In the genomic region with DNA sequence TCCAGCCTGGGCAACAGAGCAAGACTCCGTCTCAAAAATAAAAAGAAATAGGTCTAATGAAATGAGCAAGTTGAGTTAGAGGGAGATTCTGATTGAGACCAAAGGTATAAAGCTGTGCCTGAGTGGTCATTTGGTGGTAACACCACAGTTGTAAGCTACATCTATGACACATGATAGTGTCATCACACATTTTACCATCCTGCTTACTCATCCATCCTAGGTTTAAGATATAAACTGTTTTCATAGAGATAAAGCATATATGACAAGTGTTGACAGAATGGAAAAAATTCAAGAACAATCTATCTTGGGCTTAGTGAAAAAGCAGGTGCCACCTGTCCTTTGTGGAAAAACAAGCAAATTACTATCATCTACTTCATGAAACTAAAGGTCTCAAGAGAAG, we compare ENCODE assay signal across 16 cellular contexts. TPM values are rescaled to one million over a fixed set of nuclear protein-coding genes. Genes with fewer than 3 reads are reported as not detected.
A peak's percentile ranks its signal among the peaks of the same experiment; 100 is the strongest.
DNase-seq lines count a peak whose midpoint lies in the region; ATAC-seq and TF ChIP-seq lines count a peak whose summit lies in the region.
"Had no signal": no experiment of that assay in that cellular context is flagged by ENCODE, and none has a peak within 500 bp of the region (broad histone marks: within the 10 kb centered on the region; RNA-seq: fewer than 3 reads in every experiment).

No MANE protein-coding gene starts in this region.

- H3K4me1 Mint-ChIP-seq in stimulated activated effector memory CD8-positive, alpha-beta T cell treated with anti-CD3 and anti-CD28 coated beads, Interleukin-12 subunit alpha, Interleukin-12 subunit beta, amount 100 ng/mL, for 72 hours, result peaks cover 13% of the 10 kb centered on the region
- peaks cover 5% of the 10 kb centered on the region for H3K4me1 Mint-ChIP-seq in mesothelial cell of epicardium

- ATAC-seq in activated naive CD4-positive, alpha-beta T cell treated with anti-CD3 and anti-CD28 coated beads, Interleukin-2, amount 50 U/mL, for 72 hours, result peak; percentile 90 to 96
- peak; percentile 100 for ATAC-seq in stimulated activated effector memory CD8-positive, alpha-beta T cell treated with anti-CD3 and anti-CD28 coated beads, Interleukin-12 subunit alpha, Interleukin-12 subunit beta, amount 100 ng/mL, for 72 hours

- H3K9me3 Mint-ChIP-seq in activated naive CD4-positive, alpha-beta T cell treated with anti-CD3 and anti-CD28 coated beads, Interleukin-2, amount 50 U/mL, for 72 hours, result no peaks in the 10 kb centered on the region
- H3K9me3 Mint-ChIP-seq in stimulated activated effector memory CD8-positive, alpha-beta T cell treated with anti-CD3 and anti-CD28 coated beads, Interleukin-12 subunit alpha, Interleukin-12 subunit beta, amount 100 ng/mL, for 72 hours, result no peaks in the 10 kb centered on the region
- H3K9me3 Mint-ChIP-seq in mesothelial cell of epicardium, result no peaks in the 10 kb centered on the region
- H3K9me3 Mint-ChIP-seq: naive B cell had no signal

- no peaks in the 10 kb centered on the region for H3K27me3 Mint-ChIP-seq in mesothelial cell of epicardium (ENCODE audit: low read depth)
- H3K27me3 Mint-ChIP-seq: naive B cell had no signal

- no peak overlapping the region for H3K4me3 ChIP-seq in astrocyte of the spinal cord (ENCODE audit: low read depth, low read length)
- H3K4me3 ChIP-seq: BLaER1 had no signal

- no peak for TF ChIP-seq CTCF in astrocyte of the spinal cord (IDR thresholded peaks at IDR 0.05; ENCODE audit: low read depth, low read length)
- TF ChIP-seq CTCF in mesothelial cell of epicardium (IDR thresholded peaks at IDR 0.05; ENCODE audit: unreplicated experiment), result no peak

- H3K4me3 Mint-ChIP-seq in stimulated activated effector memory CD8-positive, alpha-beta T cell treated with anti-CD3 and anti-CD28 coated beads, Interleukin-12 subunit alpha, Interleukin-12 subunit beta, amount 100 ng/mL, for 72 hours, result no peak overlapping the region
- no peak overlapping the region for H3K4me3 Mint-ChIP-seq in mesothelial cell of epicardium
- H3K4me3 Mint-ChIP-seq: naive B cell had no signal

- DNase-seq in activated naive CD4-positive, alpha-beta T cell treated with anti-CD3 and anti-CD28 coated beads, Interleukin-2, amount 50 U/mL, for 72 hours (ENCODE audit: low spot score in 2 of 2), result no peak
- no peak for DNase-seq in activated naive CD4-positive, alpha-beta T cell (lab: John Stamatoyannopoulos, UW)
- DNase-seq in M059J (ENCODE audit: low read depth) (peak; percentile 83), astrocyte of the spinal cord (ENCODE audit: low read depth, low spot score) (peak; percentile 24), mesothelial cell of epicardium (ENCODE audit: low spot score in 2 of 2, unreplicated experiment in 2 of 2) (no peak), LoVo (ENCODE audit: low spot score) (no peak), 8988T (no peak)
- DNase-seq in stimulated activated effector memory CD8-positive, alpha-beta T cell treated with anti-CD3 and anti-CD28 coated beads, Interleukin-12 subunit alpha, Interleukin-12 subunit beta, amount 100 ng/mL, for 72 hours (ENCODE audit: low spot score in 2 of 2), result no peak
- DNase-seq: DND-41, GOT3, head of caudate nucleus, left cardiac atrium, naive B cell, NCI-H1092 treated with DMSO at 0.1 percent for 48 hours, NCI-H446 had no signal

- in situ Hi-C loops in astrocyte of the spinal cord (cut with HindIII; ENCODE audit: low sequenced_read_pairs), result no loop called here

- H3K27ac Mint-ChIP-seq in activated naive CD4-positive, alpha-beta T cell treated with anti-CD3 and anti-CD28 coated beads, Interleukin-2, amount 50 U/mL, for 72 hours, result peak overlapping the region; percentile 81 to 87
- peak overlapping the region; percentile 76 for H3K27ac Mint-ChIP-seq in stimulated activated effector memory CD8-positive, alpha-beta T cell treated with anti-CD3 and anti-CD28 coated beads, Interleukin-12 subunit alpha, Interleukin-12 subunit beta, amount 100 ng/mL, for 72 hours
- H3K27ac Mint-ChIP-seq in mesothelial cell of epicardium, result no peak overlapping the region

- H3K36me3 Mint-ChIP-seq in activated naive CD4-positive, alpha-beta T cell treated with anti-CD3 and anti-CD28 coated beads, Interleukin-2, amount 50 U/mL, for 72 hours, result peaks cover 15 to 45% of the 10 kb centered on the region in 2 donors
- peaks cover 100% of the 10 kb centered on the region for H3K36me3 Mint-ChIP-seq in stimulated activated effector memory CD8-positive, alpha-beta T cell treated with anti-CD3 and anti-CD28 coated beads, Interleukin-12 subunit alpha, Interleukin-12 subunit beta, amount 100 ng/mL, for 72 hours
- H3K36me3 Mint-ChIP-seq in mesothelial cell of epicardium, result peaks cover 41% of the 10 kb centered on the region

RNA-seq across cellular contexts. Expression of gene CFAP141, which starts 7.1 kb away (rescaled TPM):
- total RNA-seq in activated naive CD4-positive, alpha-beta T cell treated with anti-CD3 and anti-CD28 coated beads, Interleukin-2, amount 50 U/mL, for 72 hours, result not detected
- total RNA-seq in M059J (2014; rRNA removed; shearing (Covaris generic)), result not detected in 2 replicates
- not detected in 3 replicates for total RNA-seq in mesothelial cell of epicardium
- total RNA-seq: left cardiac atrium had no signal

RNA-seq across cellular contexts. Expression of gene UBAP2L, which starts 7.5 kb away (rescaled TPM):
- 100 to 1,000 TPM; 188 to 240 TPM for total RNA-seq in activated naive CD4-positive, alpha-beta T cell treated with anti-CD3 and anti-CD28 coated beads, Interleukin-2, amount 50 U/mL, for 72 hours
- 77.8 and 101 TPM in 2 replicates for total RNA-seq in M059J (2014; rRNA removed; shearing (Covaris generic))
- 265 to 283 TPM (median 271 TPM) in 3 replicates for total RNA-seq in mesothelial cell of epicardium

RNA-seq across cellular contexts. Expression of gene TPM3, which starts 21.4 kb away (rescaled TPM):
- 100 to 1,000 TPM; 373 to 610 TPM for total RNA-seq in activated naive CD4-positive, alpha-beta T cell treated with anti-CD3 and anti-CD28 coated beads, Interleukin-2, amount 50 U/mL, for 72 hours
- 679 and 714 TPM in 2 replicates for total RNA-seq in M059J (2014; rRNA removed; shearing (Covaris generic))
- total RNA-seq in mesothelial cell of epicardium, result 194 to 208 TPM (median 197 TPM) in 3 replicates

RNA-seq across cellular contexts. Expression of gene NUP210L, which starts 58.4 kb away (rescaled TPM):
- under 1 TPM; 0.10 to 0.11 TPM for total RNA-seq in activated naive CD4-positive, alpha-beta T cell treated with anti-CD3 and anti-CD28 coated beads, Interleukin-2, amount 50 U/mL, for 72 hours
- not detected in 2 replicates for total RNA-seq in M059J (2014; rRNA removed; shearing (Covaris generic))
- 0.04 to 0.07 TPM (median 0.07 TPM) in 3 replicates for total RNA-seq in mesothelial cell of epicardium

RNA-seq across cellular contexts. Expression of gene HAX1, which starts 59.2 kb away (rescaled TPM):
- 100 to 1,000 TPM; 147 to 198 TPM for total RNA-seq in activated naive CD4-positive, alpha-beta T cell treated with anti-CD3 and anti-CD28 coated beads, Interleukin-2, amount 50 U/mL, for 72 hours
- total RNA-seq in M059J (2014; rRNA removed; shearing (Covaris generic)), result 92.3 and 123 TPM in 2 replicates
- total RNA-seq in mesothelial cell of epicardium, result 34.7 to 38.3 TPM (median 36.8 TPM) in 3 replicates

Comparison
In these comparisons a context has a peak if more than half of its experiments do, and no peak if none do; other contexts are left out.
1. DNase-seq: peak in M059J (single experiment) and astrocyte of the spinal cord (single experiment); none in activated naive CD4-positive, alpha-beta T cell treated with anti-CD3 and anti-CD28 coated beads, Interleukin-2, amount 50 U/mL, for 72 hours (0 of 2), activated naive CD4-positive, alpha-beta T cell (0 of 4), stimulated activated effector memory CD8-positive, alpha-beta T cell treated with anti-CD3 and anti-CD28 coated beads, Interleukin-12 subunit alpha, Interleukin-12 subunit beta, amount 100 ng/mL, for 72 hours (0 of 2), mesothelial cell of epicardium (0 of 2), LoVo (single experiment) and 8988T (single experiment).